14 cellular contexts compared by ENCODE assay signal in the genomic region with DNA sequence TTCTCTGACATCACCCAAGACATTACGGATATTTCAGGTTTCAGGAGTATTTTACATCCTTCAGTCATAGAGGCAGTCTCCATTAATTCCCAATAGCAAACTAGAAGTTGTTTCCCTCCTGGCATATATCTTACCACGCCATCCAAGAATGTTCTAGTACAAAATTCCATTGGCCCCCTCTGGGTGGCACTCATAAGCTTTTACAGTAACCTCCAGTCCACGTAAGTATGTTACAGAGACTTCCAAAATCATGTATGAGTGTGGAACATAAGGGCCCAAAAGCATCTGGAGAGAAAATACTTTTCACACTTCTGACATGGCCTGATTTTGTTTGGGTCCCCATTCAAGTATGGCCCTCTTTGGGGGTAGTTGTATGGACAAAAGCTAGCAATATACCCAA. TPM values are rescaled to one million over a fixed set of nuclear protein-coding genes. Genes with fewer than 3 reads are reported as not detected.
DNase-seq lines count a peak whose midpoint lies in the region; ATAC-seq, FAIRE-seq and TF ChIP-seq lines count a peak whose summit lies in the region.
"Had no signal": no experiment of that assay in that cellular context is flagged by ENCODE, and none has a peak within 500 bp of the region (broad histone marks: within the 10 kb centered on the region; RNA-seq: fewer than 3 reads in every experiment).

No MANE protein-coding gene starts in this region.

- H3K9me3 ChIP-seq in A673 (ENCODE audit: low read depth, low read length, poor library complexity, severe bottlenecking), result no peaks in the 10 kb centered on the region
- H3K9me3 ChIP-seq in gastrocnemius medialis, result no peaks in the 10 kb centered on the region
- H3K9me3 ChIP-seq: SJSA1 had no signal

- POLR2A ChIA-PET in A673 (lab: Charles Lee; ENCODE audit: low non-redundant PET), result no interaction called here

- no peaks in the 10 kb centered on the region for H3K36me3 ChIP-seq in A673 (ENCODE audit: insufficient read depth, low read length, poor library complexity, severe bottlenecking)
- H3K36me3 ChIP-seq in gastrocnemius medialis, result no peaks in the 10 kb centered on the region
- H3K36me3 ChIP-seq: SJSA1 had no signal

- intact Hi-C loops in A673 (cut with micrococcal nuclease; ENCODE audit: unreplicated experiment) (no loop called here), gastrocnemius medialis (cut with DNase I; ENCODE audit: low total_unique reads) (no loop called here)

- no peak overlapping the region for H3K4me3 ChIP-seq in A673 (ENCODE audit: low read depth, low read length, poor library complexity, severe bottlenecking)
- no peak overlapping the region for H3K4me3 ChIP-seq in gastrocnemius medialis
- H3K4me3 ChIP-seq: SJSA1 had no signal

- DNase-seq in A673 (ENCODE audit: low spot score) (peak; percentile 14), GM10266 (ENCODE audit: extremely low spot score) (no peak), RKO (ENCODE audit: low spot score) (peak; percentile 17), fibroblast of peridontal ligament (ENCODE audit: extremely low read depth) (peak; percentile 15), NCI-H1105 (lab: John Stamatoyannopoulos, UW) (no peak), gastrocnemius medialis (no peak), GM19239 (ENCODE audit: insufficient read length, low spot score) (no peak)
- DNase-seq: activated B cell treated with CpG ODN at 0.5 μM for 24 hours; MM.1S; NCI-H510A; stimulated activated naive CD8-positive, alpha-beta T cell treated with anti-CD3 and anti-CD28 coated beads, Interleukin-15, amount 100 ng/mL, for 72 hours had no signal

- FAIRE-seq in GM19239 (lab: Jason Lieb, UNC), result no peak
- FAIRE-seq: colon had no signal

- no TSS peak for BruUV-seq in A673 (replicated peaks; lab: Mats Ljungman, UMichigan)

- H3K4me1 ChIP-seq in A673 (ENCODE audit: insufficient read depth, low read length, poor library complexity, severe bottlenecking) (no peaks in the 10 kb centered on the region), gastrocnemius medialis (no peaks in the 10 kb centered on the region)
- H3K4me1 ChIP-seq: SJSA1 had no signal

- TF ChIP-seq CTCF in A673 (conservative IDR thresholded peaks at IDR 0.05; ENCODE audit: low read depth, low read length) (peak; percentile 44; the same call in 1 of the 2 replicates), GM10266 (IDR thresholded peaks at IDR 0.05; ENCODE audit: control insufficient read depth, insufficient read depth, low read depth, missing control alignments) (peak; percentile 5), gastrocnemius medialis (IDR thresholded peaks at IDR 0.05 in 4 of 5, conservative IDR thresholded peaks at IDR 0.05 in 1 of 5) (no peak)

- H3K27me3 ChIP-seq in A673 (replicated peaks; ENCODE audit: insufficient read depth, low read depth, low read length, poor library complexity), result no peaks in the 10 kb centered on the region
- H3K27me3 ChIP-seq in gastrocnemius medialis, result no peaks in the 10 kb centered on the region

- TF ChIP-seq POLR2A in gastrocnemius medialis (IDR thresholded peaks at IDR 0.05), result no peak

- in situ Hi-C loops in gastrocnemius medialis (cut with MboI; ENCODE audit: low sequenced_read_pairs in 4 of 4), result no loop called here

- no peak for ATAC-seq in GM21360 (IDR thresholded peaks at IDR 0.05; ENCODE audit: unreplicated experiment)
- no peak for ATAC-seq in gastrocnemius medialis
- ATAC-seq: stimulated activated naive CD8-positive, alpha-beta T cell treated with anti-CD3 and anti-CD28 coated beads, Interleukin-15, amount 100 ng/mL, for 72 hours had no signal

- CTCF ChIA-PET in A673 (lab: Charles Lee), result interaction anchor here (0.6 to 1.6 kb wide), 2 partner anchors 15 to 230 kb away, joined by 3 read pairs; no protein-coding TSS in a partner anchor

- H3K27ac ChIP-seq in A673 (ENCODE audit: low read depth, low read length, poor library complexity, severe bottlenecking) (no peak overlapping the region), gastrocnemius medialis (no peak overlapping the region)
- H3K27ac ChIP-seq: SJSA1 had no signal

RNA-seq across cellular contexts. Expression of a gene that starts 58.1 kb away (rescaled TPM):
- total RNA-seq in A673 (2021) (10.1 and 11.4 TPM in 2 replicates), gastrocnemius medialis (10 to 100 TPM; 26.0 to 56.2 (median 44.1) TPM)

Comparison
In these comparisons a context has a peak if more than half of its experiments do, and no peak if none do; other contexts are left out.
1. DNase-seq: peak in A673 (single experiment), RKO (single experiment) and fibroblast of peridontal ligament (single experiment); none in GM10266 (single experiment), NCI-H1105 (single experiment), gastrocnemius medialis (0 of 2) and GM19239 (single experiment).
2. CTCF ChIP-seq: peak in A673 (single experiment) and GM10266 (single experiment); none in gastrocnemius medialis (0 of 5).